ENCODE assay signal across 8 cellular contexts in the genomic region with DNA sequence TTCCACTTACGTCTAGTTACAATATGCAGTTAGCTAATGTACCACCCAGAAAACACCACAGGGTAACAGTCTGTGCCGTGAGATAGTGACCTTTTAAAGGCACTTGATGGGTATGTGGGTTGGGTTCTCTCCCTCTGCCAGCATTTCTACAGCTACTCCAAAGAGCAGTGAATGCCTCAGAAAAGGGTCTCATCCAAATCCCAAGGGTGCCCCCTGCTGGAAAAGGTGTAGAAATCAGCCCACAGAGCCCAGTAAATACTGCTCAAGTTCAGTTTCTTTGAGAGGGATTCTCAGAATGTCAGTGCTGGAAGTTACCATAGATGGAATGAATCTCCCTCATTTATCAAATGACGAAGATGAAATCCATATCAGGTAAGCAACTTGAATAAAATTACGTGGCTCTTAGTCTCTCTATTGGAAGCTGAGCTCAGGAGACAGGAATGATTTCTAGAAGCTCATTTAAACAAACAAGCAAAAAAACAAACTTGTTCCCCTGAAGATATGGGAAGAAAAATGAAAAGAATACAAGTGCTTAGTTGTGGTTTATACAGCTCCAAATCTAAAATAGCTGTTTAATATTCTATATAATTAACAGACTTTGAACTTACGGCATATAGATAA.
A peak's percentile ranks its signal among the peaks of the same experiment; 100 is the strongest.
DNase-seq lines count a peak whose midpoint lies in the region; ATAC-seq and TF ChIP-seq lines count a peak whose summit lies in the region.

No MANE protein-coding gene starts in this region.

- no peak overlapping the region for H3K27ac Mint-ChIP-seq in effector memory CD8-positive, alpha-beta T cell

- ATAC-seq in GM18519 (IDR thresholded peaks at IDR 0.05; ENCODE audit: low FRiP score, unreplicated experiment) (peak; percentile 86), HG03280 (IDR thresholded peaks at IDR 0.05; ENCODE audit: unreplicated experiment) (peak; percentile 86)
- peak; percentile 36 for ATAC-seq in effector memory CD8-positive, alpha-beta T cell (replicated peaks)

- no peaks in the 10 kb centered on the region for H3K9me3 Mint-ChIP-seq in effector memory CD8-positive, alpha-beta T cell

- H3K4me3 Mint-ChIP-seq in effector memory CD8-positive, alpha-beta T cell: no peak overlapping the region

- DNase-seq in AG10803 (ENCODE audit: low read depth) (peak; percentile 65), NCI-H69 (lab: John Stamatoyannopoulos, UW) (peak; percentile 72), middle frontal gyrus (ENCODE audit: extremely low spot score, low spot score) (peak; percentile 43)
- DNase-seq in activated CD4-positive, alpha-beta T cell treated with anti-CD3 and anti-CD28 coated beads, Interleukin-2, amount 50 U/mL, for 48 hours: peak; percentile 53 to 72
- peak; percentile 22 to 31 (median 30) for DNase-seq in effector memory CD8-positive, alpha-beta T cell
- peak; percentile 15 to 35 for DNase-seq in stimulated activated CD8-positive, alpha-beta memory T cell treated with anti-CD3 and anti-CD28 coated beads, Interleukin-7, amount 100 ng/mL, for 4 hours (ENCODE audit: low read depth in 2 of 2)

- H3K36me3 Mint-ChIP-seq in effector memory CD8-positive, alpha-beta T cell (ENCODE audit: insufficient read depth): no peaks in the 10 kb centered on the region

- H3K4me1 Mint-ChIP-seq in effector memory CD8-positive, alpha-beta T cell (ENCODE audit: low read depth in 2 of 2): no peaks in the 10 kb centered on the region

- peak; percentile 76 for TF ChIP-seq CTCF in AG10803 (conservative IDR thresholded peaks at IDR 0.05; ENCODE audit: low read length)

- H3K4me3 ChIP-seq in AG10803 (ENCODE audit: low read length): no peak overlapping the region

- peaks cover 33 to 43% of the 10 kb centered on the region in 2 donors for H3K27me3 Mint-ChIP-seq in effector memory CD8-positive, alpha-beta T cell

Comparison
In these comparisons a context has a peak if more than half of its experiments do, and no peak if none do; other contexts are left out.
1. ATAC-seq: peak in every context shown above with its lines; median percentile 86 in GM18519; 86 in HG03280; 36 in effector memory CD8-positive, alpha-beta T cell.